ENCODE assay signal across 8 cellular contexts in genomic region chr1:201408176-201408814, GRCh38. TPM values are rescaled to one million over a fixed set of nuclear protein-coding genes. Genes with fewer than 3 reads are reported as not detected.
DNase-seq lines count a peak whose midpoint lies in the region; ATAC-seq and TF ChIP-seq lines count a peak whose summit lies in the region.

No MANE protein-coding gene starts in this region.

- intact Hi-C loops in activated CD4-positive, alpha-beta T cell treated with anti-CD3 and anti-CD28 coated beads for 36 hours (cut with DNase I, micrococcal nuclease): loop anchor here (1.0 kb wide), 3 partner anchors 23 to 154 kb away; no protein-coding TSS in a partner anchor
- intact Hi-C loops in colonic mucosa (cut with DNase I): no loop called here
- intact Hi-C loops in left lung (cut with DNase I): no loop called here

- H3K4me1 ChIP-seq in BE2C: no peaks in the 10 kb centered on the region
- peaks cover 15% of the 10 kb centered on the region for H3K4me1 ChIP-seq in colonic mucosa
- H3K4me1 ChIP-seq in left lung: peaks cover 0 to 14% of the 10 kb centered on the region in 2 donors

- no peak overlapping the region for H3K9ac ChIP-seq in colonic mucosa (ENCODE audit: low read depth in 2 of 2, low read length in 2 of 2)

- no peaks in the 10 kb centered on the region for H3K36me3 ChIP-seq in BE2C
- H3K36me3 ChIP-seq in colonic mucosa: no peaks in the 10 kb centered on the region
- no peaks in the 10 kb centered on the region for H3K36me3 ChIP-seq in left lung

- H3K4me1 Mint-ChIP-seq in activated CD4-positive, alpha-beta T cell treated with anti-CD3 and anti-CD28 coated beads for 36 hours: no peaks in the 10 kb centered on the region

- CTCF ChIA-PET in activated CD4-positive, alpha-beta T cell treated with anti-CD3 and anti-CD28 coated beads for 36 hours (lab: Charles Lee): interaction anchor here (0.7 to 1.4 kb wide), 6 partner anchors 20 to 166 kb away, joined by 3 to 4 read pairs (median 4); no protein-coding TSS in a partner anchor

- H3K4me3 ChIP-seq in BE2C (ENCODE audit: low read depth, low read length): no peak overlapping the region
- H3K4me3 ChIP-seq in colonic mucosa: no peak overlapping the region
- H3K4me3 ChIP-seq in left lung: no peak overlapping the region

- ATAC-seq in activated CD4-positive, alpha-beta T cell treated with anti-CD3 and anti-CD28 coated beads for 36 hours: peak; percentile 83
- ATAC-seq in left lung (peak; percentile 87), GM21381 (IDR thresholded peaks at IDR 0.05; ENCODE audit: unreplicated experiment) (no peak)

- H3K27me3 ChIP-seq in BE2C: no peaks in the 10 kb centered on the region
- no peaks in the 10 kb centered on the region for H3K27me3 ChIP-seq in colonic mucosa
- no peaks in the 10 kb centered on the region for H3K27me3 ChIP-seq in left lung

- H3K9me3 ChIP-seq in BE2C (no peaks in the 10 kb centered on the region), colonic mucosa (no peaks in the 10 kb centered on the region), left lung (no peaks in the 10 kb centered on the region)

- H3K27ac Mint-ChIP-seq in activated CD4-positive, alpha-beta T cell treated with anti-CD3 and anti-CD28 coated beads for 36 hours: no peak overlapping the region

- H3K4me3 Mint-ChIP-seq in activated CD4-positive, alpha-beta T cell treated with anti-CD3 and anti-CD28 coated beads for 36 hours: no peak overlapping the region

- DNase-seq in BE2C (peak; percentile 89), GOT3 (lab: John Stamatoyannopoulos, UW) (peak; percentile 91), NCI-H345 treated with DMSO at 0.1 percent for 48 hours (lab: John Stamatoyannopoulos, UW; ENCODE audit: unreplicated experiment) (peak; percentile 54), colonic mucosa (peak; percentile 93), left lung (peak; percentile 71 to 87)
- peak; percentile 88 for DNase-seq in activated CD4-positive, alpha-beta T cell treated with anti-CD3 and anti-CD28 coated beads for 36 hours
- peak; percentile 66 to 78 for DNase-seq in stimulated activated CD4-positive, alpha-beta T cell treated with anti-CD3 and anti-CD28 coated beads, Interleukin-4, amount 100 ng/mL, for 48 hours (ENCODE audit: low read depth in 2 of 2)

- POLR2A ChIA-PET in activated CD4-positive, alpha-beta T cell treated with anti-CD3 and anti-CD28 coated beads for 36 hours (lab: Charles Lee): no interaction called here

- TF ChIP-seq CTCF in BE2C (IDR thresholded peaks at IDR 0.05; ENCODE audit: low read depth, low read length) (peak; percentile 98), colonic mucosa (IDR thresholded peaks at IDR 0.05) (peak; percentile 92), left lung (IDR thresholded peaks at IDR 0.05) (peak; percentile 93 to 95)

- H3K27ac ChIP-seq in colonic mucosa (no peak overlapping the region), left lung (no peak overlapping the region)

- no peaks in the 10 kb centered on the region for H3K36me3 Mint-ChIP-seq in activated CD4-positive, alpha-beta T cell treated with anti-CD3 and anti-CD28 coated beads for 36 hours (ENCODE audit: low read depth)

- H3K27me3 Mint-ChIP-seq in activated CD4-positive, alpha-beta T cell treated with anti-CD3 and anti-CD28 coated beads for 36 hours: peaks cover 2% of the 10 kb centered on the region

- H3K9me3 Mint-ChIP-seq in activated CD4-positive, alpha-beta T cell treated with anti-CD3 and anti-CD28 coated beads for 36 hours (ENCODE audit: low read depth): no peaks in the 10 kb centered on the region

RNA-seq across cellular contexts. Expression of gene LAD1, which starts 9.2 kb away (rescaled TPM):
- not detected for polyA plus RNA-seq in BE2C (2012; ENCODE audit: insufficient read depth, insufficient read length, low read depth)
- total RNA-seq in activated CD4-positive, alpha-beta T cell treated with anti-CD3 and anti-CD28 coated beads for 36 hours: not detected
- total RNA-seq in colonic mucosa (100 to 1,000 TPM; 160 to 280 TPM), left lung (10 to 100 TPM; 20.1 to 37.6 TPM)

RNA-seq across cellular contexts. Expression of gene TNNI1, which starts 13.2 kb away (rescaled TPM):
- not detected for polyA plus RNA-seq in BE2C (2012; ENCODE audit: insufficient read depth, insufficient read length, low read depth)
- total RNA-seq in activated CD4-positive, alpha-beta T cell treated with anti-CD3 and anti-CD28 coated beads for 36 hours: not detected
- total RNA-seq in colonic mucosa (not detected), left lung (under 1 TPM in 1 of 2 donors, not detected in 1; 0.38 TPM)

RNA-seq across cellular contexts. Expression of gene TNNT2, which starts 30.8 kb away (rescaled TPM):
- polyA plus RNA-seq in BE2C (2012; ENCODE audit: insufficient read depth, insufficient read length, low read depth): 9.6 TPM
- not detected for total RNA-seq in activated CD4-positive, alpha-beta T cell treated with anti-CD3 and anti-CD28 coated beads for 36 hours
- total RNA-seq in colonic mucosa: 1 to 10 TPM; 2.4 to 4.2 TPM
- total RNA-seq in left lung: 1 to 10 TPM; 5.0 to 6.5 TPM

Comparison
In these comparisons a context has a peak if more than half of its experiments do, and no peak if none do; other contexts are left out.
1. RNA of gene LAD1, which starts 9.2 kb away (total RNA-seq): 160 to 280 TPM in colonic mucosa and 20.1 to 37.6 TPM in left lung; not detected in activated CD4-positive, alpha-beta T cell treated with anti-CD3 and anti-CD28 coated beads for 36 hours; every median in the first group is over 10 times any median in the second.
2. intact Hi-C loops: an anchor here in activated CD4-positive, alpha-beta T cell treated with anti-CD3 and anti-CD28 coated beads for 36 hours (1.0 kb wide); none called in colonic mucosa and left lung.
3. Peak in every context shown above with its lines, with median percentiles within 50 percentile points of each other: DNase-seq and CTCF ChIP-seq.